In the genomic region with DNA sequence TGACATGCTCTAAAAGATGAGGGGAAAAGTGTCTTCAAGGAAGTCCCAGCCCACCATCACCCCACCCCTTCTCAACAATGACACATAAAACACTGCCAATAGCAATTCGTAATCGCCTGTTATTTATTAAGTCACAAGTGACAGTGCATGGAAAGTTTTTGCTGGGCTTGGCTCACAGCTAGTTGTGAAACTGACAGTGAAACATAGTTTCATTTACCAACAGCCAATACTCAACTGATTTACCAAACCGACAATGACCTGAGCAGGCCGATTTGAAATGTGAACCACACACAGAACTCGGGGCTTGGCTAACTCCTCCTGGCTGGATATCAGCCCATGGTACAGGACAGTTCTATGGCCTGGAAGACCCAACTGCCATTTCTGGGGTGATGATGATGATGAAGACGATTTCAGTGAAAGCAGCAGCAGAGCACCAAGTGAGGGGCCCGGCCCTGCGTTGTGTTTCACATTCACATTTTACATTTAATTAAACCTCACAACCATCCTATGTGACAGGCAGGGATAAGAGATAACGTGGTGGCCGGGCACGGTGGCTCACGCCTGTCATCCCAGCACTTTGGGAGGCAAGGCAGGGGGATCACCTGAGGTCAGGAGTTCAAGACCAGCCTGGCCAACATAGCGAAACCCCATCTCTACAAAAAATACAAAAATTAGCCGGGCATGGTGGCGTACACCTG, we compare ENCODE assay signal across 17 cellular contexts.
"Had no signal": no experiment of that assay in that cellular context is flagged by ENCODE, and none has a peak within 500 bp of the region (broad histone marks: within the 10 kb centered on the region; RNA-seq: fewer than 3 reads in every experiment).

No MANE protein-coding gene starts in this region.

- H3K4me1 Mint-ChIP-seq: neural progenitor cell had no signal

- H3K9me3 Mint-ChIP-seq: activated CD4-positive, alpha-beta memory T cell treated with anti-CD3 and anti-CD28 coated beads for 36 hours; activated T-helper 1 cell treated with anti-CD3 and anti-CD28 coated beads, Interleukin-12 subunit alpha, Interleukin-12 subunit beta, Interleukin-2, Interleukin-4 antibody, amounts not matched to agents 30 ng/mL and 10 ng/mL and 1 ng/mL, durations not matched to agents 14 hours and 24 hours and 36 hours; dendritic cell treated with granulocyte-macrophage colony-stimulating factor and Interleukin-4, amounts not matched to agents 40 ng/mL and 50 ng/mL, for 4 days; naive B cell; neural progenitor cell had no signal

- H3K4me3 ChIP-seq: ascending aorta, breast epithelium, neural progenitor cell, psoas muscle, right lobe of liver, tibial artery, uterus had no signal

- H3K36me3 ChIP-seq: neural progenitor cell, uterus had no signal

- H3K27me3 Mint-ChIP-seq: activated CD4-positive, alpha-beta memory T cell treated with anti-CD3 and anti-CD28 coated beads for 36 hours; dendritic cell treated with granulocyte-macrophage colony-stimulating factor and Interleukin-4, amounts not matched to agents 40 ng/mL and 50 ng/mL, for 4 days; naive B cell had no signal

- H3K27ac Mint-ChIP-seq: activated CD4-positive, alpha-beta memory T cell treated with anti-CD3 and anti-CD28 coated beads for 36 hours; activated T-helper 1 cell treated with anti-CD3 and anti-CD28 coated beads, Interleukin-12 subunit alpha, Interleukin-12 subunit beta, Interleukin-2, Interleukin-4 antibody, amounts not matched to agents 30 ng/mL and 10 ng/mL and 1 ng/mL, durations not matched to agents 14 hours and 24 hours and 36 hours; dendritic cell treated with granulocyte-macrophage colony-stimulating factor and Interleukin-4, amounts not matched to agents 40 ng/mL and 50 ng/mL, for 4 days; neural progenitor cell had no signal

- H3K4me1 ChIP-seq: ascending aorta, breast epithelium, neural progenitor cell, psoas muscle, right lobe of liver, tibial artery, uterus had no signal

- H3K27me3 ChIP-seq: ascending aorta, breast epithelium, neural progenitor cell, right lobe of liver, tibial artery, uterus had no signal

- DNase-seq: activated CD4-positive, alpha-beta memory T cell treated with anti-CD3 and anti-CD28 coated beads for 36 hours; activated CD4-positive, alpha-beta T cell treated with anti-CD3 and anti-CD28 coated beads for 1 hour; activated CD8-positive, alpha-beta memory T cell treated with anti-CD3 and anti-CD28 coated beads, Interleukin-2, amount 50 U/mL, for 48 hours; activated naive CD4-positive, alpha-beta T cell; islet precursor cell; naive B cell; psoas muscle; right lobe of liver; T-helper 9 cell; tibial artery; uterus had no signal

- H3K4me3 Mint-ChIP-seq: activated CD4-positive, alpha-beta memory T cell treated with anti-CD3 and anti-CD28 coated beads for 36 hours; activated T-helper 1 cell treated with anti-CD3 and anti-CD28 coated beads, Interleukin-12 subunit alpha, Interleukin-12 subunit beta, Interleukin-2, Interleukin-4 antibody, amounts not matched to agents 30 ng/mL and 10 ng/mL and 1 ng/mL, durations not matched to agents 14 hours and 24 hours and 36 hours; dendritic cell treated with granulocyte-macrophage colony-stimulating factor and Interleukin-4, amounts not matched to agents 40 ng/mL and 50 ng/mL, for 4 days; naive B cell; neural progenitor cell had no signal

- ATAC-seq: left lobe of liver, psoas muscle, right lobe of liver had no signal

- H3K9me3 ChIP-seq: ascending aorta, breast epithelium, psoas muscle, right lobe of liver, tibial artery, uterus had no signal
